19 cellular contexts compared by ENCODE assay signal in the genomic region with DNA sequence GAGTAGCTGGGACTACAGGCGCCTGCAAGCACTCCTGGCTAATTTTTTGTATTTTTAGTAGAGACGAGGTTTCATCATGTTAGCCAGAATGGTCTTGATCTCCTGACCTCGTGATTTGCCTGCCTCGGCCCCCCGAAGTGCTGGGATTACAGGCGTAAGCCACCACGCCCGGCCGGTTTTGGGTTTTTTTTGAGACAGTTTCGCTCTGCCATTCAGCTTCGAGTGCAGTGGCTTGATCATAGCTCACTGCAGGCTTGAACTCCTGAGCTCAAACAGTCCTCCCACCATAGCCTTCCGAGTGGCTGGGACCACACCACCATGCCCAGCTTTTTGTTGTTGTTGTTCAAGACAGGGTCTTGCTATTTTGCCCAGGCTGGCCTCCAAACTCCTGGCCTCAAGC. TPM values are rescaled to one million over a fixed set of nuclear protein-coding genes. Genes with fewer than 3 reads are reported as not detected.
A peak's percentile ranks its signal among the peaks of the same experiment; 100 is the strongest.
DNase-seq lines count a peak whose midpoint lies in the region; ATAC-seq and TF ChIP-seq lines count a peak whose summit lies in the region.
"Had no signal": no experiment of that assay in that cellular context is flagged by ENCODE, and none has a peak within 500 bp of the region (broad histone marks: within the 10 kb centered on the region; RNA-seq: fewer than 3 reads in every experiment).

No MANE protein-coding gene starts in this region.

- no peaks in the 10 kb centered on the region for H3K9me2 ChIP-seq in OCI-LY7 (ENCODE audit: insufficient read depth, low read length)

- no peak for TF ChIP-seq CTCF in OCI-LY7 (conservative IDR thresholded peaks at IDR 0.05; ENCODE audit: low read length)
- no peak for TF ChIP-seq CTCF in glutamatergic neuron (IDR thresholded peaks at IDR 0.05; ENCODE audit: partially characterized antibody, unreplicated experiment)
- no peak for TF ChIP-seq CTCF in heart right ventricle (IDR thresholded peaks at IDR 0.05)
- no peak for TF ChIP-seq CTCF in CD8-positive, alpha-beta T cell (IDR thresholded peaks at IDR 0.05)

- H3K36me3 Mint-ChIP-seq in glutamatergic neuron (ENCODE audit: unreplicated experiment), result no peaks in the 10 kb centered on the region
- H3K36me3 Mint-ChIP-seq in stimulated activated memory B cell treated with anti-CD40 and anti-IgM and Interleukin-4, amounts not matched to agents 10 μg/mL and 1 μg/mL and 100 μg/mL, for 72 hours, result peaks cover 32% of the 10 kb centered on the region
- H3K36me3 Mint-ChIP-seq in CD8-positive, alpha-beta T cell, result peaks cover 40% of the 10 kb centered on the region

- peaks cover 8% of the 10 kb centered on the region for H3K4me1 Mint-ChIP-seq in glutamatergic neuron (ENCODE audit: low read depth, unreplicated experiment)
- peaks cover 15% of the 10 kb centered on the region for H3K4me1 Mint-ChIP-seq in stimulated activated memory B cell treated with anti-CD40 and anti-IgM and Interleukin-4, amounts not matched to agents 10 μg/mL and 1 μg/mL and 100 μg/mL, for 72 hours
- H3K4me1 Mint-ChIP-seq in CD8-positive, alpha-beta T cell (ENCODE audit: low read depth), result no peaks in the 10 kb centered on the region

- peak overlapping the region in 1 of 11 experiments; percentile 5; a peak in 1 of 22 replicates for H3K9ac ChIP-seq in BLaER1 treated with 17β-estradiol and CSF1 and Interleukin-3, amounts not matched to agents 10 nM and 100 nM

- no peaks in the 10 kb centered on the region for H3K27me3 ChIP-seq in BLaER1 treated with 17β-estradiol and CSF1 and Interleukin-3, amounts not matched to agents 10 nM and 100 nM
- no peaks in the 10 kb centered on the region for H3K27me3 ChIP-seq in heart right ventricle
- no peaks in the 10 kb centered on the region for H3K27me3 ChIP-seq in CD8-positive, alpha-beta T cell (ENCODE audit: insufficient read depth, low read length)
- H3K27me3 ChIP-seq: Peyer's patch, SJSA1 had no signal

- BruUV-seq in OCI-LY7 (replicated peaks; lab: Mats Ljungman, UMichigan), result no TSS peak

- peak overlapping the region in 8 of 11 experiments; percentile 6 to 69 (median 40); a peak in 13 of 22 replicates for H3K4me2 ChIP-seq in BLaER1 treated with 17β-estradiol and CSF1 and Interleukin-3, amounts not matched to agents 10 nM and 100 nM
- peak overlapping the region; percentile 40 for H3K4me2 ChIP-seq in OCI-LY7 (ENCODE audit: low read length)

- H3K9me3 ChIP-seq in BLaER1 treated with 17β-estradiol and CSF1 and Interleukin-3, amounts not matched to agents 10 nM and 100 nM (replicated peaks in 1 of 11), result no peaks in the 10 kb centered on the region
- H3K9me3 ChIP-seq in OCI-LY7 (ENCODE audit: low read length) (no peaks in the 10 kb centered on the region), heart right ventricle (no peaks in the 10 kb centered on the region)
- H3K9me3 ChIP-seq in CD8-positive, alpha-beta T cell (ENCODE audit: low read length), result no peaks in the 10 kb centered on the region
- H3K9me3 ChIP-seq: Peyer's patch, SJSA1 had no signal

- ATAC-seq in stimulated activated memory B cell treated with anti-CD40 and anti-IgM and Interleukin-4, amounts not matched to agents 10 μg/mL and 1 μg/mL and 100 μg/mL, for 72 hours, result no peak
- no peak for ATAC-seq in heart right ventricle
- ATAC-seq in CD8-positive, alpha-beta T cell, result no peak
- ATAC-seq: Right ventricle myocardium inferior had no signal

- CTCF ChIA-PET in OCI-LY7 (lab: Charles Lee; ENCODE audit: unreplicated experiment), result no interaction called here
- CTCF ChIA-PET in CD8-positive, alpha-beta T cell (lab: Charles Lee), result interaction anchor here (0.6 kb wide), 1 partner anchor 1361 kb away, joined by 3 read pairs; no protein-coding TSS in a partner anchor

- H3K36me3 ChIP-seq in BLaER1 treated with 17β-estradiol and CSF1 and Interleukin-3, amounts not matched to agents 10 nM and 100 nM, result peaks cover 23 to 85% (median 60%) of the 10 kb centered on the region in 11 experiments
- H3K36me3 ChIP-seq in OCI-LY7 (ENCODE audit: insufficient read depth, low read length) (peaks cover 52% of the 10 kb centered on the region), heart right ventricle (peaks cover 0 to 65% (median 12%) of the 10 kb centered on the region in 9 donors)
- H3K36me3 ChIP-seq in CD8-positive, alpha-beta T cell (ENCODE audit: insufficient read depth, low read length), result peaks cover 17% of the 10 kb centered on the region

- WGBS in heart right ventricle, 2 donors, result 93 to 96% methylated on average over 12 of the region's 12 CpGs

- peaks cover 2% of the 10 kb centered on the region for H3K27me3 Mint-ChIP-seq in glutamatergic neuron (ENCODE audit: unreplicated experiment)
- H3K27me3 Mint-ChIP-seq in stimulated activated memory B cell treated with anti-CD40 and anti-IgM and Interleukin-4, amounts not matched to agents 10 μg/mL and 1 μg/mL and 100 μg/mL, for 72 hours, result no peaks in the 10 kb centered on the region
- H3K27me3 Mint-ChIP-seq in CD8-positive, alpha-beta T cell (ENCODE audit: low read depth), result no peaks in the 10 kb centered on the region

- peaks cover 0 to 54% (median 35%) of the 10 kb centered on the region in 10 experiments; a peak in 15 of 20 replicates for H3K4me1 ChIP-seq in BLaER1 treated with 17β-estradiol and CSF1 and Interleukin-3, amounts not matched to agents 10 nM and 100 nM
- H3K4me1 ChIP-seq in OCI-LY7 (ENCODE audit: insufficient read depth, low read length, poor library complexity, severe bottlenecking) (peaks cover 26% of the 10 kb centered on the region), heart right ventricle (no peaks in the 10 kb centered on the region)
- H3K4me1 ChIP-seq in CD8-positive, alpha-beta T cell (ENCODE audit: insufficient read depth, low read length), result no peaks in the 10 kb centered on the region
- H3K4me1 ChIP-seq: Peyer's patch, SJSA1 had no signal

- H3K9me3 Mint-ChIP-seq in glutamatergic neuron (ENCODE audit: unreplicated experiment), result peaks cover 3% of the 10 kb centered on the region
- H3K9me3 Mint-ChIP-seq in stimulated activated memory B cell treated with anti-CD40 and anti-IgM and Interleukin-4, amounts not matched to agents 10 μg/mL and 1 μg/mL and 100 μg/mL, for 72 hours, result no peaks in the 10 kb centered on the region
- H3K9me3 Mint-ChIP-seq in CD8-positive, alpha-beta T cell, result no peaks in the 10 kb centered on the region

- no peak overlapping the region for H3K4me3 ChIP-seq in BLaER1 treated with 17β-estradiol and CSF1 and Interleukin-3, amounts not matched to agents 10 nM and 100 nM
- peak overlapping the region; percentile 10 for H3K4me3 ChIP-seq in OCI-LY7 (ENCODE audit: low read depth, low read length, poor library complexity, severe bottlenecking)
- no peak overlapping the region for H3K4me3 ChIP-seq in heart right ventricle
- H3K4me3 ChIP-seq in CD8-positive, alpha-beta T cell (ENCODE audit: low read depth, low read length), result no peak overlapping the region
- H3K4me3 ChIP-seq: Peyer's patch, SJSA1 had no signal

- H3K27ac ChIP-seq in BLaER1 treated with 17β-estradiol and CSF1 and Interleukin-3, amounts not matched to agents 10 nM and 100 nM, result no peak overlapping the region
- H3K27ac ChIP-seq in OCI-LY7 (ENCODE audit: low read depth, low read length, poor library complexity, severe bottlenecking) (peak overlapping the region; percentile 73), heart right ventricle (no peak overlapping the region)
- H3K27ac ChIP-seq in CD8-positive, alpha-beta T cell (ENCODE audit: low read depth, low read length), result no peak overlapping the region
- H3K27ac ChIP-seq: Peyer's patch, SJSA1 had no signal

- H2AFZ ChIP-seq in OCI-LY7 (ENCODE audit: low read length), result peak overlapping the region; percentile 64; the same call in 1 of the 2 replicates

- H4K20me1 ChIP-seq in BLaER1 treated with 17β-estradiol and CSF1 and Interleukin-3, amounts not matched to agents 10 nM and 100 nM, result peaks cover 0 to 17% (median 0%) of the 10 kb centered on the region in 11 experiments; a peak in 3 of 22 replicates
- H4K20me1 ChIP-seq in OCI-LY7 (ENCODE audit: insufficient read depth, low read length), result no peaks in the 10 kb centered on the region

- DNase-seq in OCI-LY7 (ENCODE audit: low spot score) (peak; percentile 64), glutamatergic neuron (no peak), heart right ventricle (no peak), OCI-M2 (lab: John Stamatoyannopoulos, UW; ENCODE audit: unreplicated experiment) (no peak)
- no peak for DNase-seq in CD8-positive, alpha-beta T cell
- DNase-seq: AML-193, COR-L47, DMS79 treated with DMSO at 0.1 percent for 48 hours, NCI-H1092, NCI-H1436, NCI-H1930, NCI-H2227 treated with DMSO at 0.1 percent for 48 hours, NCI-H510A, T-helper 1 cell had no signal

- H3K27ac Mint-ChIP-seq in glutamatergic neuron (ENCODE audit: unreplicated experiment), result peak overlapping the region; percentile 86
- H3K27ac Mint-ChIP-seq in stimulated activated memory B cell treated with anti-CD40 and anti-IgM and Interleukin-4, amounts not matched to agents 10 μg/mL and 1 μg/mL and 100 μg/mL, for 72 hours, result no peak overlapping the region
- H3K27ac Mint-ChIP-seq in CD8-positive, alpha-beta T cell, result no peak overlapping the region

- intact Hi-C loops in OCI-LY7 (cut with micrococcal nuclease; ENCODE audit: unreplicated experiment) (loop anchor here (1.0 kb wide), 1 partner anchor 22 kb away; the partner anchor contains the start of gene ELP6), heart right ventricle (cut with DNase I) (no loop called here)
- intact Hi-C loops in CD8-positive, alpha-beta T cell (cut with DNase I, micrococcal nuclease), result no loop called here

- no peaks in the 10 kb centered on the region for H3K79me2 ChIP-seq in OCI-LY7 (ENCODE audit: insufficient read depth, low read depth, low read length)

- POLR2A ChIA-PET in OCI-LY7 (lab: Charles Lee), result interaction anchor here (0.6 kb wide), 1 partner anchor 160 kb away, joined by 4 read pairs; no protein-coding TSS in a partner anchor
- POLR2A ChIA-PET in CD8-positive, alpha-beta T cell (lab: Charles Lee), result no interaction called here

- H3K4me3 Mint-ChIP-seq in glutamatergic neuron (ENCODE audit: unreplicated experiment), result no peak overlapping the region
- peak overlapping the region; percentile 21 for H3K4me3 Mint-ChIP-seq in stimulated activated memory B cell treated with anti-CD40 and anti-IgM and Interleukin-4, amounts not matched to agents 10 μg/mL and 1 μg/mL and 100 μg/mL, for 72 hours
- no peak overlapping the region for H3K4me3 Mint-ChIP-seq in CD8-positive, alpha-beta T cell

RNA-seq across cellular contexts. Expression of gene SCAP, which starts 16.0 kb away (rescaled TPM):
- 49.6 and 63.7 TPM in 2 replicates for total RNA-seq in OCI-LY7 (2014; rRNA removed; shearing (Covaris generic))
- total RNA-seq in OCI-LY7 (2022) (69.4 and 70.5 TPM in 2 replicates), glutamatergic neuron (ENCODE audit: unreplicated experiment) (82.7 TPM), heart right ventricle (10 to 100 TPM; 31.7 to 56.7 (median 40.4) TPM)
- 10 to 100 TPM; 38.8 to 44.0 TPM for polyA plus RNA-seq in heart right ventricle
- 10 to 100 TPM; 72.8 to 76.6 TPM for total RNA-seq in CD8-positive, alpha-beta T cell

RNA-seq across cellular contexts. Expression of gene ELP6, which starts 21.7 kb away (rescaled TPM):
- 79.3 and 91.5 TPM in 2 replicates for total RNA-seq in OCI-LY7 (2014; rRNA removed; shearing (Covaris generic))
- total RNA-seq in OCI-LY7 (2022), result 84.6 and 92.5 TPM in 2 replicates
- 40.0 TPM for total RNA-seq in glutamatergic neuron (ENCODE audit: unreplicated experiment)
- 10 to 100 TPM; 16.5 to 22.5 (median 20.2) TPM for total RNA-seq in heart right ventricle
- polyA plus RNA-seq in heart right ventricle, result 10 to 100 TPM; 24.9 to 31.3 TPM
- 10 to 100 TPM; 13.0 to 13.7 TPM for total RNA-seq in CD8-positive, alpha-beta T cell
